1 cellular context compared by ENCODE assay signal in genomic region chr4:15912961-15913630, GRCh38.
A peak's percentile ranks its signal among the peaks of the same experiment; 100 is the strongest.
TF ChIP-seq lines count a peak whose summit lies in the region.

No MANE protein-coding gene starts in this region.

TF ChIP-seq in HCT116, 20 proteins besides CTCF, POLR2A, EP300 and RAD21 (continued from another document):
- TF ChIP-seq MAX (IDR thresholded peaks at IDR 0.05) (0 out of 2 replicates have a peak, but pooled peaks have one; percentile 15), POLR2AphosphoS5 (IDR thresholded peaks at IDR 0.05; ENCODE audit: low read depth, low read length) (no peak), ELF1 (IDR thresholded peaks at IDR 0.05; ENCODE audit: borderline replicate concordance, low read depth) (no peak)
